ENCODE assay signal across 8 cellular contexts in the genomic region with DNA sequence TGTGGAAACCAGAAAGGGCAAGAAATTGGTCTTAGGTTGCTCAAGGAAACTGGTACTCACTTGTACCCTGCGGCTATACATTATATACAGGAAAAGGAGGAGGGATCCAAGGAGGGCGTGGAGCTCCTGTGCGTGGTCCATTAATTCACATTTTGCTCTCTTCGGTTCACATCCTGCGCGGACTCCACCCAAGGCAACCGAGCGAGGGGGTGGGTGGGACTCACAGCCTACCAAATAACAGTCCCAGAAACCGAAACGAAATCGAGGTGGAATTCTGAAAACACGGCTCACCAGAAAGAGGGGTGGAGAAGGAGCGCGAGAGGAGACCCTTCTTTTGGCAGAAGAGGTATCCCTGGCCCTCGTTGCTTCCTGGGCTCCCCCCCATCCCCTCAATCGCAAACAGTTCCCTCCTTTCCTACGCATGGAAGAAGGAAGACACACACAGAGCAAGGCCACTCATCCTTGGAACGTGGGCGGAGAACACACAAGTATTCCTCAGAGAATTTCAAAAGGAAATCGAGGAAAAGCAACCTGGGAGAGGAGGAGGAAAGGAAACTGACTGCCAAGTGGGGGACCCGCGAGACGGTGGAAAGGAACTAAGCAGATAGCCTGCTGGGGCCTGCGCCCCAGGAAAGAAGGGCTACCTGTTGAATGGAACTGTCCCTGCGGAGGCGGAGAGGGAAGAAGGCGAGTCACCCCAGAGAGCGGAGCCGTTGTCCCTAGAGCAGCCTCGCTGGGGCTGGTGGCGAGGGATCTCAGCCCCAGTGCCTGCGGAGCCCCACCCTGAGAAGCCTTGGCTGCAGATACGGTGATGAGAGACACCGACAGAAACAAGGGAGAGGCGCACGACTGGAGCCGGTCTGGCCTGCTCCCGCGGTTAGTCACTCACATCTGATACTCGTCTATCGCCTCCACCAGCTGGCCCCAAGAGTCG. TPM values are rescaled to one million over a fixed set of nuclear protein-coding genes. Genes with fewer than 3 reads are reported as not detected.
DNase-seq lines count a peak whose midpoint lies in the region; ATAC-seq and TF ChIP-seq lines count a peak whose summit lies in the region.

No MANE protein-coding gene starts in this region.

- POLR2A ChIA-PET in AG04450 (lab: Yijun Ruan, JAX): interaction anchor here (1.5 kb wide), 1 partner anchor 700 kb away, joined by 3 read pairs; no protein-coding TSS in a partner anchor

- H3K27ac ChIP-seq in AG04450 (ENCODE audit: low read depth, low read length) (peak overlapping the region; percentile 90), layer of hippocampus (ENCODE audit: low read depth, low read length) (peak overlapping the region; percentile 77)

- CTCF ChIA-PET in AG04450 (lab: Charles Lee): interaction anchor here (0.6 to 1.1 kb wide), 3 partner anchors 44 to 247 kb away, joined by 3 to 4 read pairs (median 4); no protein-coding TSS in a partner anchor

- DNase-seq in AG04450 (ENCODE audit: low read depth, low spot score) (no peak), NCI-H345 (lab: John Stamatoyannopoulos, UW) (peak; percentile 39), cerebellum (ENCODE audit: low spot score) (peak; percentile 40)
- peak; percentile 22 to 29 for DNase-seq in activated CD4-positive, alpha-beta T cell treated with anti-CD3 and anti-CD28 coated beads for 24 hours (ENCODE audit: low read depth in 2 of 2)
- peak; percentile 58 for DNase-seq in stimulated activated CD4-positive, alpha-beta T cell treated with anti-CD3 and anti-CD28 coated beads, Interleukin-2, amount 100 ng/mL, for 4 hours (ENCODE audit: low read depth)

- peak overlapping the region; percentile 99 for H3K4me3 ChIP-seq in AG04450 (ENCODE audit: low read depth, low read length)

- ATAC-seq in GM18861 (IDR thresholded peaks at IDR 0.05; ENCODE audit: unreplicated experiment) (peak; percentile 17), HG03095 (IDR thresholded peaks at IDR 0.05; ENCODE audit: unreplicated experiment) (peak; percentile 20)

- peaks cover 2% of the 10 kb centered on the region; the same call in 1 of the 2 replicates for H3K9me3 ChIP-seq in AG04450 (ENCODE audit: control insufficient read depth, insufficient read depth, low read length)

- H3K27me3 ChIP-seq in AG04450 (ENCODE audit: control insufficient read depth, insufficient read depth, low read length): no peaks in the 10 kb centered on the region
- no peaks in the 10 kb centered on the region for H3K27me3 ChIP-seq in layer of hippocampus (ENCODE audit: control insufficient read depth, insufficient read depth, low read length)

- no peak for TF ChIP-seq CTCF in AG04450 (IDR thresholded peaks at IDR 0.05; ENCODE audit: low read depth, low read length)

RNA-seq across cellular contexts. Expression of gene AIDA, which starts 0.7 kb away (rescaled TPM):
- 81.5 and 112 TPM in 2 replicates for polyA plus RNA-seq in AG04450 (2011; rRNA removed)
- polyA minus RNA-seq in AG04450 (2011; rRNA and poly(A)+ RNA removed): 42.0 and 72.4 TPM in 2 replicates
- 39.0 TPM for total RNA-seq in cerebellum

RNA-seq across cellular contexts. Expression of gene BROX, which starts 0.8 kb away (rescaled TPM):
- polyA plus RNA-seq in AG04450 (2011; rRNA removed): 8.6 and 9.0 TPM in 2 replicates
- 7.6 and 11.9 TPM in 2 replicates for polyA minus RNA-seq in AG04450 (2011; rRNA and poly(A)+ RNA removed)
- total RNA-seq in cerebellum: 32.3 TPM

RNA-seq across cellular contexts. Expression of gene FAM177B, which starts 25.4 kb away (rescaled TPM):
- polyA plus RNA-seq in AG04450 (2011; rRNA removed): not detected in 2 replicates
- polyA minus RNA-seq in AG04450 (2011; rRNA and poly(A)+ RNA removed): not detected in 2 replicates
- 0.18 TPM for total RNA-seq in cerebellum
